ENCODE assay signal across 24 cellular contexts in genomic region chr5:72542695-72543094, GRCh38. TPM values are rescaled to one million over a fixed set of nuclear protein-coding genes. Genes with fewer than 3 reads are reported as not detected.
A peak's percentile ranks its signal among the peaks of the same experiment; 100 is the strongest.
DNase-seq lines count a peak whose midpoint lies in the region; ATAC-seq, FAIRE-seq and TF ChIP-seq lines count a peak whose summit lies in the region.
"Had no signal": no experiment of that assay in that cellular context is flagged by ENCODE, and none has a peak within 500 bp of the region (broad histone marks: within the 10 kb centered on the region; RNA-seq: fewer than 3 reads in every experiment).

No MANE protein-coding gene starts in this region.

- no peaks in the 10 kb centered on the region for H3K79me2 ChIP-seq in mammary epithelial cell (ENCODE audit: insufficient read depth, low read length)
- H3K79me2 ChIP-seq in K562 (ENCODE audit: control insufficient read depth, insufficient read depth, low read length), result no peaks in the 10 kb centered on the region

- H3K4me3 Mint-ChIP-seq in MCF 10A (ENCODE audit: unreplicated experiment) (no peak overlapping the region), osteocyte (ENCODE audit: unreplicated experiment) (no peak overlapping the region)
- H3K4me3 Mint-ChIP-seq: CD4-positive, alpha-beta T cell; CD8-positive, alpha-beta memory T cell had no signal

- H3K27me3 Mint-ChIP-seq in MCF 10A (ENCODE audit: insufficient read depth, unreplicated experiment) (no peaks in the 10 kb centered on the region), osteocyte (ENCODE audit: unreplicated experiment) (no peaks in the 10 kb centered on the region)
- H3K27me3 Mint-ChIP-seq: CD4-positive, alpha-beta T cell had no signal

- H3K36me3 ChIP-seq in mammary epithelial cell (ENCODE audit: insufficient read depth, low read length), result no peaks in the 10 kb centered on the region
- H3K36me3 ChIP-seq in K562 (ENCODE audit: control insufficient read depth, insufficient read depth, low read length), result no peaks in the 10 kb centered on the region
- H3K36me3 ChIP-seq: BE2C had no signal

- CTCF ChIA-PET in MCF 10A (lab: Yijun Ruan, JAX), result interaction anchor here (0.9 kb wide), 1 partner anchor 24 kb away, joined by 3 read pairs; no protein-coding TSS in a partner anchor
- CTCF ChIA-PET in mammary epithelial cell (lab: Charles Lee; ENCODE audit: low non-redundant PET), result no interaction called here
- CTCF ChIA-PET in K562 (lab: Yijun Ruan, JAX; ENCODE audit: low intra/inter-chr PET ratio), result no interaction called here

- H3K27ac ChIP-seq in mammary epithelial cell (ENCODE audit: insufficient read depth, low read depth, low read length), result no peak overlapping the region
- H3K27ac ChIP-seq in K562 (ENCODE audit: extremely low read depth, low read depth, low read length), result no peak overlapping the region
- H3K27ac ChIP-seq: A549, C4-2B, GM23248 had no signal

- H3K27me3 ChIP-seq in mammary epithelial cell (ENCODE audit: insufficient read depth, low read length), result no peaks in the 10 kb centered on the region
- H3K27me3 ChIP-seq in K562 (ENCODE audit: control insufficient read depth in 2 of 2, insufficient read depth in 2 of 2, low read length in 2 of 2), result no peaks in the 10 kb centered on the region
- H3K27me3 ChIP-seq: BE2C had no signal

- FAIRE-seq in K562 (lab: Jason Lieb, UNC), result no peak
- FAIRE-seq: A549, D721Med, GM12878, GM19239, H1 had no signal

- TF ChIP-seq RAD21 in K562 (CRISPR knock-in tag; conservative IDR thresholded peaks at IDR 0.05 in 1 of 2, IDR thresholded peaks at IDR 0.05 in 1 of 2), result no peak

- POLR2A ChIA-PET in MCF 10A (lab: Yijun Ruan, JAX), result interaction anchor here (1.0 to 1.9 kb wide), 5 partner anchors 30 to 306 kb away, joined by 3 to 9 read pairs (median 3); partner anchors contain the start of gene TNPO1
- POLR2A ChIA-PET in K562 (lab: Yijun Ruan, JAX), result interaction anchor here (0.5 to 1.4 kb wide), 4 partner anchors 10 to 222 kb away, joined by 3 read pairs; partner anchors contain the start of genes MRPS27 and PTCD2

- in situ Hi-C loops in mammary epithelial cell (cut with MboI; ENCODE audit: low sequenced_read_pairs in 2 of 2) (loop anchor here in 1 of 2 donors (25.0 kb wide), 1 partner anchor 430 kb away; the partner anchor contains the start of gene MAP1B), K562 (cut with MboI) (no loop called here)

- ATAC-seq in K562, result no peak
- ATAC-seq: A549, GM12878 had no signal

- DNase-seq in MCF 10A (ENCODE audit: unreplicated experiment) (no peak), mammary epithelial cell (no peak), K562 (ENCODE audit: extremely low read depth in 1 of 4, low spot score in 3 of 4) (no peak), osteocyte (ENCODE audit: extremely low spot score, unreplicated experiment) (no peak), NCI-H748 treated with DMSO at 0.1 percent for 48 hours (lab: John Stamatoyannopoulos, UW) (no peak)
- no peak for DNase-seq in activated effector memory CD4-positive, alpha-beta T cell treated with Interleukin-2 at 50 U/mL for 16 hours
- DNase-seq in stimulated activated CD4-positive, alpha-beta T cell treated with anti-CD3 and anti-CD28 coated beads, Interleukin-4, amount 100 ng/mL, for 24 hours, result no peak
- DNase-seq: 8988T; ACHN; AML-193; BE2C; CD4-positive, alpha-beta T cell; CD8-positive, alpha-beta memory T cell; DMS 273 treated with DMSO at 0.1 percent for 48 hours; DMS79; GDM1; H7 had no signal

- H3K27ac Mint-ChIP-seq in MCF 10A (ENCODE audit: low read depth, unreplicated experiment) (peak overlapping the region; percentile 56), osteocyte (ENCODE audit: unreplicated experiment) (peak overlapping the region; percentile 81)
- H3K27ac Mint-ChIP-seq: CD4-positive, alpha-beta T cell; CD8-positive, alpha-beta memory T cell had no signal

- peaks cover 60% of the 10 kb centered on the region for H3K4me1 Mint-ChIP-seq in MCF 10A (ENCODE audit: insufficient read depth, unreplicated experiment)
- peaks cover 47% of the 10 kb centered on the region for H3K4me1 Mint-ChIP-seq in osteocyte (ENCODE audit: unreplicated experiment)
- H3K4me1 Mint-ChIP-seq: CD8-positive, alpha-beta memory T cell had no signal

- H3K4me3 ChIP-seq in mammary epithelial cell (replicated peaks in 1 of 3; ENCODE audit: insufficient read depth in 1 of 3, low read depth in 2 of 3, low read length in 3 of 3) (no peak overlapping the region), K562 (no peak overlapping the region)
- H3K4me3 ChIP-seq: A549, GM12878, GM23248 had no signal

- H3K36me3 Mint-ChIP-seq in MCF 10A (ENCODE audit: insufficient read depth, unreplicated experiment) (peaks cover 6% of the 10 kb centered on the region), osteocyte (ENCODE audit: unreplicated experiment) (peaks cover 15% of the 10 kb centered on the region)
- H3K36me3 Mint-ChIP-seq: CD8-positive, alpha-beta memory T cell had no signal

- H2AFZ ChIP-seq in mammary epithelial cell (ENCODE audit: low read depth, low read length) (no peak overlapping the region), K562 (ENCODE audit: low read depth, low read length) (no peak overlapping the region)
- H2AFZ ChIP-seq: GM23248 had no signal

- dilution Hi-C loops in mammary epithelial cell (cut with HindIII; ENCODE audit: low sequenced_read_pairs), result no loop called here

- H4K20me1 ChIP-seq in mammary epithelial cell (ENCODE audit: insufficient read depth, low read length) (no peaks in the 10 kb centered on the region), K562 (replicated peaks; ENCODE audit: control insufficient read depth, insufficient read depth, low read length) (no peaks in the 10 kb centered on the region)

- WGBS in mammary epithelial cell (ENCODE audit: low coverage, missing lambda C conversion rate), result 100% methylated on average over 1 of the region's 1 CpG
- WGBS in K562 (ENCODE audit: insufficient coverage, low coverage, missing lambda C conversion rate), result 100% methylated on average over 1 of the region's 1 CpG

- BruUV-seq in MCF 10A (replicated peaks; lab: Mats Ljungman, UMichigan) (no TSS peak), mammary epithelial cell (replicated peaks; lab: Mats Ljungman, UMichigan) (no TSS peak), K562 (replicated peaks; lab: Mats Ljungman, UMichigan) (no TSS peak)

- H3K9me3 ChIP-seq in mammary epithelial cell (replicated peaks; ENCODE audit: insufficient read depth, low read length) (peaks cover 14% of the 10 kb centered on the region), K562 (replicated peaks; ENCODE audit: control insufficient read depth, insufficient read depth, low read depth, low read length) (0 out of 2 replicates have a peak, but pooled peaks cover 3% of the 10 kb centered on the region)
- H3K9me3 ChIP-seq: BE2C had no signal

- H3K4me2 ChIP-seq in mammary epithelial cell (ENCODE audit: insufficient read depth, low read depth, low read length) (no peak overlapping the region), K562 (ENCODE audit: insufficient read depth, low read length) (no peak overlapping the region)
- H3K4me2 ChIP-seq: A549 had no signal

- no peak for TF ChIP-seq CTCF in MCF 10A (IDR thresholded peaks at IDR 0.05; ENCODE audit: unreplicated experiment)
- no peak for TF ChIP-seq CTCF in mammary epithelial cell (conservative IDR thresholded peaks at IDR 0.05 in 1 of 2, IDR thresholded peaks at IDR 0.05 in 1 of 2; ENCODE audit: extremely low read depth in 1 of 2, insufficient read depth in 1 of 2, low read depth in 1 of 2, low read length in 2 of 2)
- TF ChIP-seq CTCF in K562 (IDR thresholded peaks at IDR 0.05 in 2 of 3, conservative IDR thresholded peaks at IDR 0.05 in 1 of 3; ENCODE audit: insufficient read depth in 2 of 3, low read depth in 1 of 3, low read length in 3 of 3), result no peak
- no peak for TF ChIP-seq CTCF in osteocyte (IDR thresholded peaks at IDR 0.05)

- no peaks in the 10 kb centered on the region for H3K9me1 ChIP-seq in K562 (ENCODE audit: control insufficient read depth, insufficient read depth, low read length)

- H3K4me1 ChIP-seq in mammary epithelial cell (ENCODE audit: insufficient read depth, low read length) (peaks cover 18% of the 10 kb centered on the region), K562 (replicated peaks in 1 of 2; ENCODE audit: control insufficient read depth in 2 of 2, insufficient read depth in 2 of 2, low read length in 2 of 2) (peaks cover 11 to 15% of the 10 kb centered on the region in 2 experiments; a peak in 4 of 5 replicates)

- H3K9me3 Mint-ChIP-seq in MCF 10A (ENCODE audit: unreplicated experiment), result peaks cover 17% of the 10 kb centered on the region
- H3K9me3 Mint-ChIP-seq in osteocyte (ENCODE audit: unreplicated experiment), result peaks cover 14% of the 10 kb centered on the region

- H3K9ac ChIP-seq in mammary epithelial cell (ENCODE audit: insufficient read depth, low read length) (no peak overlapping the region), K562 (ENCODE audit: insufficient read depth in 1 of 2, low read depth in 2 of 2, low read length in 2 of 2) (no peak overlapping the region)
- H3K9ac ChIP-seq: GM23248 had no signal

- TF ChIP-seq EP300 in K562 (IDR thresholded peaks at IDR 0.05; ENCODE audit: low read length), result no peak

- intact Hi-C loops in MCF 10A (cut with micrococcal nuclease) (no loop called here), mammary epithelial cell (cut with micrococcal nuclease) (no loop called here), K562 (cut with micrococcal nuclease) (no loop called here)

- no peak for TF ChIP-seq POLR2A in K562 (conservative IDR thresholded peaks at IDR 0.05)

TF ChIP-seq in K562, 482 proteins besides CTCF, POLR2A, EP300 and RAD21 (continues in another document):
- 0 out of 4 replicates have a peak, but pooled peaks of 1 of the 2 experiments have one; percentile 12 for TF ChIP-seq KDM1A (IDR thresholded peaks at IDR 0.05)

RNA-seq across cellular contexts. Expression of gene ZNF366, which starts 35.5 kb away (rescaled TPM):
- total RNA-seq in MCF 10A (2022), result not detected in 2 replicates
- not detected for total RNA-seq in mammary epithelial cell
- not detected for polyA plus RNA-seq in mammary epithelial cell
- not detected for polyA minus RNA-seq in mammary epithelial cell
- not detected in 2 replicates for total RNA-seq in K562 (2011; cell fraction: chromatin; rRNA removed; ENCODE audit: low replicate concordance)
- not detected in 2 replicates for total RNA-seq in K562 (2011; cell fraction: nucleolus; rRNA removed)
- not detected in 2 replicates for total RNA-seq in K562 (2011; cell fraction: nucleoplasm; rRNA removed)
- not detected in 2 replicates for total RNA-seq in K562 (2014; rRNA removed)
- not detected in 2 replicates for total RNA-seq in K562 (2014; rRNA removed; fragmentation: Illumina TruSeq; extraction: Trizol)
- total RNA-seq in K562 (2015; rRNA removed; fragmentation: Illumina TruSeq; extraction: Trizol), result not detected in 2 replicates
- not detected in 2 replicates for total RNA-seq in K562 (2021)
- not detected in 2 replicates for polyA plus RNA-seq in K562 (2011; rRNA removed)
- polyA plus RNA-seq in K562 (2011; cell fraction: cytosol; rRNA removed), result not detected in 2 replicates
- not detected in 2 replicates for polyA plus RNA-seq in K562 (2011; cell fraction: nucleus; rRNA removed)
- not detected in 2 replicates for polyA plus RNA-seq in K562 (2012)
- not detected in 2 replicates for polyA plus RNA-seq in K562 (2014; fragmentation: Illumina TruSeq; extraction: Trizol)
- polyA plus RNA-seq in K562 (2014; fragmentation: Nextera tagmentation; extraction: Ambion mirVana), result not detected
- not detected in 2 replicates for polyA plus RNA-seq in K562 (2014; rRNA removed)
- polyA minus RNA-seq in K562 (2011; rRNA and poly(A)+ RNA removed), result not detected in 2 replicates
- polyA minus RNA-seq in K562 (2011; cell fraction: cytosol; rRNA and poly(A)+ RNA removed), result not detected in 2 replicates
- polyA minus RNA-seq in K562 (2011; cell fraction: nucleus; rRNA and poly(A)+ RNA removed), result not detected in 2 replicates
- total RNA-seq in osteocyte, result not detected in 2 replicates
- total RNA-seq: CD8-positive, alpha-beta memory T cell; GM23248; H1; H7 had no signal
- polyA plus RNA-seq: A549; CD8-positive, alpha-beta memory T cell; GM23248; H1 had no signal
